In the genomic region with DNA sequence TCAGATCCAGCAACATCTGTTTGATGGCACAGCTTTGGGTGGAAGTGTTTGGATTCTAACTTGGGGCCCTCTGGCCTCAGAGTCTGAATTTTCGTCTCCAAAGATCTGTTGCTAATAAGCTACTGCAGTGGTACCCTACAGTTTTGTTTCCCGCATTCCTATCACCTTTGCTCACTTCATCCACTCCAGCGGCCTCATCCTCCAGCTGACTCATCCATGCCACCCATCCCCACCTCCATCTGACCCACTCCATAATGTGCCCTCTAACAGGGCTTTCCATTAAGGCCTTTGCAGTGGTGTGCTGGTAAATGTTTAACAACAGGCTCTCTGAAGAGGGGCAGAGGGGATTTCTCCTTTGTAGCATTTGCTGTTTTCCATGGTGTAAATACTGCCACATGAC, we compare ENCODE assay signal across 2 cellular contexts.
TF ChIP-seq lines count a peak whose summit lies in the region.

No MANE protein-coding gene starts in this region.

TF ChIP-seq in A549, 52 proteins besides CTCF, POLR2A, EP300 and RAD21 (continued from another document):
- TF ChIP-seq ESRRA (IDR thresholded peaks at IDR 0.05; ENCODE audit: borderline replicate concordance, low read length) (no peak), HDAC2 (IDR thresholded peaks at IDR 0.05) (no peak), JUNB (IDR thresholded peaks at IDR 0.05) (no peak), FOSL2 (IDR thresholded peaks at IDR 0.05) (0 out of 2 replicates have a peak, but pooled peaks have one; percentile 22), FOSL2 (CRISPR knock-in tag; IDR thresholded peaks at IDR 0.05) (peak; percentile 63), EHF (CRISPR knock-in tag; IDR thresholded peaks at IDR 0.05) (no peak), TFCP2L1 (CRISPR knock-in tag; IDR thresholded peaks at IDR 0.05) (no peak), PHF8 (IDR thresholded peaks at IDR 0.05; ENCODE audit: borderline replicate concordance, low read depth) (no peak), NPAS2 (CRISPR knock-in tag; IDR thresholded peaks at IDR 0.05; ENCODE audit: borderline replicate concordance) (no peak), GATA3 (IDR thresholded peaks at IDR 0.05; ENCODE audit: borderline replicate concordance) (peak; percentile 16; the same call in 1 of the 2 replicates)
- TF ChIP-seq, protein P1, sequence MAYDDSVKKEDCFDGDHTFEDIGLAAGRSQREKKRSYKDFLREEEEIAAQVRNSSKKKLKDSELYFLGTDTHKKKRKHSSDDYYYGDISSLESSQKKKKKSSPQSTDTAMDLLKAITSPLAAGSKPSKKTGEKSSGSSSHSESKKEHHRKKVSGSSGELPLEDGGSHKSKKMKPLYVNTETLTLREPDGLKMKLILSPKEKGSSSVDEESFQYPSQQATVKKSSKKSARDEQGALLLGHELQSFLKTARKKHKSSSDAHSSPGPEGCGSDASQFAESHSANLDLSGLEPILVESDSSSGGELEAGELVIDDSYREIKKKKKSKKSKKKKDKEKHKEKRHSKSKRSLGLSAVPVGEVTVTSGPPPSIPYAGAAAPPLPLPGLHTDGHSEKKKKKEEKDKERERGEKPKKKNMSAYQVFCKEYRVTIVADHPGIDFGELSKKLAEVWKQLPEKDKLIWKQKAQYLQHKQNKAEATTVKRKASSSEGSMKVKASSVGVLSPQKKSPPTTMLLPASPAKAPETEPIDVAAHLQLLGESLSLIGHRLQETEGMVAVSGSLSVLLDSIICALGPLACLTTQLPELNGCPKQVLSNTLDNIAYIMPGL (CRISPR knock-in tag; IDR thresholded peaks at IDR 0.05; ENCODE audit: borderline replicate concordance) = no peak
- TF ChIP-seq, protein P2, sequence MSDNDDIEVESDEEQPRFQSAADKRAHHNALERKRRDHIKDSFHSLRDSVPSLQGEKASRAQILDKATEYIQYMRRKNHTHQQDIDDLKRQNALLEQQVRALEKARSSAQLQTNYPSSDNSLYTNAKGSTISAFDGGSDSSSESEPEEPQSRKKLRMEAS (IDR thresholded peaks at IDR 0.05) = peak; percentile 39; the same call in 1 of the 2 replicates
- TF ChIP-seq, protein P3, sequence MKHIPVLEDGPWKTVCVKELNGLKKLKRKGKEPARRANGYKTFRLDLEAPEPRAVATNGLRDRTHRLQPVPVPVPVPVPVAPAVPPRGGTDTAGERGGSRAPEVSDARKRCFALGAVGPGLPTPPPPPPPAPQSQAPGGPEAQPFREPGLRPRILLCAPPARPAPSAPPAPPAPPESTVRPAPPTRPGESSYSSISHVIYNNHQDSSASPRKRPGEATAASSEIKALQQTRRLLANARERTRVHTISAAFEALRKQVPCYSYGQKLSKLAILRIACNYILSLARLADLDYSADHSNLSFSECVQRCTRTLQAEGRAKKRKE (CRISPR knock-in tag; IDR thresholded peaks at IDR 0.05; ENCODE audit: low read depth) = no peak

TF ChIP-seq in SK-N-SH treated with all-trans-retinoic acid at 6 μM for 48 hours, 23 proteins besides CTCF, POLR2A, EP300 and RAD21 (continued from another document):
- TF ChIP-seq, protein P4, sequence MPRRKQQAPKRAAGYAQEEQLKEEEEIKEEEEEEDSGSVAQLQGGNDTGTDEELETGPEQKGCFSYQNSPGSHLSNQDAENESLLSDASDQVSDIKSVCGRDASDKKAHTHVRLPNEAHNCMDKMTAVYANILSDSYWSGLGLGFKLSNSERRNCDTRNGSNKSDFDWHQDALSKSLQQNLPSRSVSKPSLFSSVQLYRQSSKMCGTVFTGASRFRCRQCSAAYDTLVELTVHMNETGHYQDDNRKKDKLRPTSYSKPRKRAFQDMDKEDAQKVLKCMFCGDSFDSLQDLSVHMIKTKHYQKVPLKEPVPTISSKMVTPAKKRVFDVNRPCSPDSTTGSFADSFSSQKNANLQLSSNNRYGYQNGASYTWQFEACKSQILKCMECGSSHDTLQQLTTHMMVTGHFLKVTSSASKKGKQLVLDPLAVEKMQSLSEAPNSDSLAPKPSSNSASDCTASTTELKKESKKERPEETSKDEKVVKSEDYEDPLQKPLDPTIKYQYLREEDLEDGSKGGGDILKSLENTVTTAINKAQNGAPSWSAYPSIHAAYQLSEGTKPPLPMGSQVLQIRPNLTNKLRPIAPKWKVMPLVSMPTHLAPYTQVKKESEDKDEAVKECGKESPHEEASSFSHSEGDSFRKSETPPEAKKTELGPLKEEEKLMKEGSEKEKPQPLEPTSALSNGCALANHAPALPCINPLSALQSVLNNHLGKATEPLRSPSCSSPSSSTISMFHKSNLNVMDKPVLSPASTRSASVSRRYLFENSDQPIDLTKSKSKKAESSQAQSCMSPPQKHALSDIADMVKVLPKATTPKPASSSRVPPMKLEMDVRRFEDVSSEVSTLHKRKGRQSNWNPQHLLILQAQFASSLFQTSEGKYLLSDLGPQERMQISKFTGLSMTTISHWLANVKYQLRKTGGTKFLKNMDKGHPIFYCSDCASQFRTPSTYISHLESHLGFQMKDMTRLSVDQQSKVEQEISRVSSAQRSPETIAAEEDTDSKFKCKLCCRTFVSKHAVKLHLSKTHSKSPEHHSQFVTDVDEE (CRISPR knock-in tag; IDR thresholded peaks at IDR 0.05) = no peak
- no peak for TF ChIP-seq ZNF70 (CRISPR knock-in tag; IDR thresholded peaks at IDR 0.05)
